ENCODE assay signal across 14 cellular contexts in genomic region chr15:77851696-77852095, GRCh38.
DNase-seq lines count a peak whose midpoint lies in the region; ATAC-seq and TF ChIP-seq lines count a peak whose summit lies in the region.
"Had no signal": no experiment of that assay in that cellular context is flagged by ENCODE, and none has a peak within 500 bp of the region (broad histone marks: within the 10 kb centered on the region; RNA-seq: fewer than 3 reads in every experiment).

No MANE protein-coding gene starts in this region.

- ATAC-seq in right lobe of liver (peak in 3 of 4 donors; percentile 19 to 44 (median 35)), upper lobe of left lung (ENCODE audit: low FRiP score in 2 of 2) (no peak), left ventricle myocardium superior (no peak)
- ATAC-seq: activated T-cell treated with anti-CD3 and anti-CD28 coated beads, Interleukin-2, amount 50 U/mL, for 72 hours; gastroesophageal sphincter had no signal

- no peak overlapping the region for H2BK20ac ChIP-seq in H9 (ENCODE audit: low read depth, low read length, poor library complexity, severe bottlenecking)

- H3K36me3 Mint-ChIP-seq in H9 (ENCODE audit: insufficient read depth in 1 of 3, low read depth in 3 of 3): peaks cover 0 to 6% (median 2%) of the 10 kb centered on the region in 3 experiments; a peak in 4 of 7 replicates
- peaks cover 12% of the 10 kb centered on the region for H3K36me3 Mint-ChIP-seq in glutamatergic neuron (ENCODE audit: unreplicated experiment)

- H2BK12ac ChIP-seq in H9 (ENCODE audit: insufficient read length, low read depth, low read length): no peak overlapping the region

- no peak overlapping the region for H4K91ac ChIP-seq in H9 (ENCODE audit: insufficient read length, low read depth, low read length)

- peaks cover 19% of the 10 kb centered on the region for H3K27me3 Mint-ChIP-seq in H9 (ENCODE audit: low read depth)
- peaks cover 2% of the 10 kb centered on the region for H3K27me3 Mint-ChIP-seq in glutamatergic neuron (ENCODE audit: unreplicated experiment)

- H3K23me2 ChIP-seq in H9 (ENCODE audit: insufficient read length, low read depth, low read length, poor library complexity, severe bottlenecking): no peaks in the 10 kb centered on the region

- H3K9ac ChIP-seq in H9 (ENCODE audit: extremely low read depth, insufficient read length, low read length): no peak overlapping the region

- H3K9me3 Mint-ChIP-seq in H9: peaks cover 7 to 11% of the 10 kb centered on the region in 2 experiments; a peak in 4 of 5 replicates
- peaks cover 8% of the 10 kb centered on the region for H3K9me3 Mint-ChIP-seq in glutamatergic neuron (ENCODE audit: unreplicated experiment)
- H3K9me3 Mint-ChIP-seq: activated T-cell treated with anti-CD3 and anti-CD28 coated beads, Interleukin-2, amount 50 U/mL, for 72 hours; stimulated activated naive CD8-positive, alpha-beta T cell treated with anti-CD3 and anti-CD28 coated beads, Interleukin-15, Interleukin-2, amounts not matched to agents 100 ng/mL and 50 ng/mL, for 24 hours had no signal

- H3K36me3 ChIP-seq in right lobe of liver (no peaks in the 10 kb centered on the region), upper lobe of left lung (no peaks in the 10 kb centered on the region)
- H3K36me3 ChIP-seq: ascending aorta, gastroesophageal sphincter, SJSA1 had no signal

- H3K4me1 ChIP-seq in H9 (ENCODE audit: insufficient read depth, low read length): no peaks in the 10 kb centered on the region
- no peaks in the 10 kb centered on the region for H3K4me1 ChIP-seq in right lobe of liver
- no peaks in the 10 kb centered on the region for H3K4me1 ChIP-seq in upper lobe of left lung
- H3K4me1 ChIP-seq: ascending aorta, gastroesophageal sphincter, SJSA1 had no signal

- H4K20me1 ChIP-seq in H9 (ENCODE audit: control insufficient read depth, insufficient read depth, insufficient read length): no peaks in the 10 kb centered on the region

- H2AFZ ChIP-seq in H9 (ENCODE audit: low read length): no peak overlapping the region

- no peak overlapping the region for H2BK5ac ChIP-seq in H9 (ENCODE audit: insufficient read length, low read length)

- no peak for TF ChIP-seq POLR2A in right lobe of liver (IDR thresholded peaks at IDR 0.05)
- TF ChIP-seq POLR2A in upper lobe of left lung (IDR thresholded peaks at IDR 0.05): no peak

- no peak overlapping the region for H3K4ac ChIP-seq in H9 (ENCODE audit: low read depth, low read length)

- no peak overlapping the region for H2AK5ac ChIP-seq in H9 (ENCODE audit: insufficient read length, low read length)

- H3K4me3 Mint-ChIP-seq in H9 (no peak overlapping the region), glutamatergic neuron (ENCODE audit: unreplicated experiment) (no peak overlapping the region)
- H3K4me3 Mint-ChIP-seq: activated T-cell treated with anti-CD3 and anti-CD28 coated beads, Interleukin-2, amount 50 U/mL, for 72 hours; stimulated activated naive CD8-positive, alpha-beta T cell treated with anti-CD3 and anti-CD28 coated beads, Interleukin-15, Interleukin-2, amounts not matched to agents 100 ng/mL and 50 ng/mL, for 24 hours had no signal

- intact Hi-C loops in right lobe of liver (cut with DNase I): no loop called here
- intact Hi-C loops in left ventricle myocardium superior (cut with micrococcal nuclease): no loop called here

- peak; percentile 59 for DNase-seq in Ammon's horn (ENCODE audit: low spot score)
- peak; percentile 19 for DNase-seq in H9
- peak; percentile 17 for DNase-seq in RPMI7951 (ENCODE audit: low read depth)
- DNase-seq in right lobe of liver: peak in 2 of 3 donors; percentile 32 to 40
- DNase-seq in glutamatergic neuron: no peak
- DNase-seq in upper lobe of left lung: no peak
- DNase-seq in left ventricle myocardium superior: no peak
- no peak for DNase-seq in NOMO-1 treated with dmso at 0.1 percent for 144 hours (lab: John Stamatoyannopoulos, UW; ENCODE audit: unreplicated experiment)
- DNase-seq: activated CD4-positive, alpha-beta T cell treated with anti-CD3 and anti-CD28 coated beads for 1 hour; activated T-cell treated with anti-CD3 and anti-CD28 coated beads, Interleukin-2, amount 50 U/mL, for 72 hours had no signal

- H2BK15ac ChIP-seq in H9 (ENCODE audit: low read depth, low read length): no peak overlapping the region

- no peak overlapping the region for H3T11ph ChIP-seq in H9 (ENCODE audit: low read length)

- no peak overlapping the region for H3K18ac ChIP-seq in H9 (ENCODE audit: insufficient read length, low read depth, low read length)

- no peak overlapping the region for H3K4me3 ChIP-seq in right lobe of liver
- no peak overlapping the region for H3K4me3 ChIP-seq in upper lobe of left lung
- H3K4me3 ChIP-seq: ascending aorta, gastroesophageal sphincter, SJSA1 had no signal

- no peak overlapping the region for H4K5ac ChIP-seq in H9 (ENCODE audit: insufficient read length, low read depth, low read length)

- no peak for TF ChIP-seq CTCF in H9 (conservative IDR thresholded peaks at IDR 0.05)
- no peak for TF ChIP-seq CTCF in right lobe of liver (IDR thresholded peaks at IDR 0.05)
- TF ChIP-seq CTCF in glutamatergic neuron (IDR thresholded peaks at IDR 0.05; ENCODE audit: partially characterized antibody, unreplicated experiment): no peak
- TF ChIP-seq CTCF in upper lobe of left lung (IDR thresholded peaks at IDR 0.05): no peak

- no peak overlapping the region for H2BK120ac ChIP-seq in H9 (ENCODE audit: low read depth, low read length, poor library complexity, severe bottlenecking)

- no peak overlapping the region for H3K4me2 ChIP-seq in H9 (ENCODE audit: insufficient read depth, insufficient read length, low read length)

- no peak for TF ChIP-seq EP300 in upper lobe of left lung (IDR thresholded peaks at IDR 0.05)

- H3K27ac ChIP-seq in H9 (ENCODE audit: insufficient read length, low read depth, low read length) (no peak overlapping the region), right lobe of liver (no peak overlapping the region), upper lobe of left lung (no peak overlapping the region)
- H3K27ac ChIP-seq: ascending aorta, gastroesophageal sphincter, SJSA1 had no signal

- H3K27ac Mint-ChIP-seq in H9 (no peak overlapping the region), glutamatergic neuron (ENCODE audit: unreplicated experiment) (no peak overlapping the region)
- H3K27ac Mint-ChIP-seq: activated T-cell treated with anti-CD3 and anti-CD28 coated beads, Interleukin-2, amount 50 U/mL, for 72 hours; stimulated activated naive CD8-positive, alpha-beta T cell treated with anti-CD3 and anti-CD28 coated beads, Interleukin-15, Interleukin-2, amounts not matched to agents 100 ng/mL and 50 ng/mL, for 24 hours had no signal

- H3K4me1 Mint-ChIP-seq in H9 (peaks cover 6 to 9% of the 10 kb centered on the region in 2 experiments), glutamatergic neuron (ENCODE audit: low read depth, unreplicated experiment) (peaks cover 20% of the 10 kb centered on the region)

- no CpG with 5 or more reads among the region's 6 CpGs for WGBS in H9 (ENCODE audit: extremely low coverage, insufficient read length, low lambda C conversion rate)
- WGBS in right lobe of liver (ENCODE audit: insufficient coverage, low coverage, low lambda C conversion rate, missing lambda C conversion rate): 37% methylated on average over 4 of the region's 6 CpGs
- WGBS in upper lobe of left lung, 2 donors: 60 to 93% methylated on average over 3 to 6 of the region's 6 CpGs

- H3K27me3 ChIP-seq in H9 (ENCODE audit: insufficient read depth, low read length) (no peaks in the 10 kb centered on the region), right lobe of liver (no peaks in the 10 kb centered on the region), upper lobe of left lung (no peaks in the 10 kb centered on the region)
- H3K27me3 ChIP-seq: ascending aorta had no signal

- no peak overlapping the region for H3K23ac ChIP-seq in H9 (ENCODE audit: insufficient read length, low read depth, low read length)

- no peaks in the 10 kb centered on the region for H3K79me2 ChIP-seq in H9 (ENCODE audit: insufficient read depth, low read length)

- no peak overlapping the region for H4K8ac ChIP-seq in H9 (replicated peaks; ENCODE audit: insufficient read length, low read depth, low read length)

- H3K79me1 ChIP-seq in H9 (ENCODE audit: insufficient read depth, low read depth, low read length, poor library complexity, severe bottlenecking): no peaks in the 10 kb centered on the region

- no peaks in the 10 kb centered on the region for H3K9me3 ChIP-seq in H9 (ENCODE audit: control insufficient read depth, low read depth, low read length)
- no peaks in the 10 kb centered on the region for H3K9me3 ChIP-seq in right lobe of liver
- H3K9me3 ChIP-seq in upper lobe of left lung: peaks cover 0 to 5% (median 0%) of the 10 kb centered on the region in 4 donors
- H3K9me3 ChIP-seq: ascending aorta, SJSA1 had no signal

- no peak overlapping the region for H3K14ac ChIP-seq in H9 (ENCODE audit: insufficient read depth, low read length)

- no peak overlapping the region for H3K56ac ChIP-seq in H9 (ENCODE audit: insufficient read length, low read depth, low read length)

Comparison
In these comparisons a context has a peak if more than half of its experiments do, and no peak if none do; other contexts are left out.
1. DNase-seq: peak in Ammon's horn (single experiment), H9 (single experiment), RPMI7951 (single experiment) and right lobe of liver (2 of 3); none in glutamatergic neuron (single experiment), upper lobe of left lung (0 of 2), left ventricle myocardium superior (single experiment) and NOMO-1 treated with dmso at 0.1 percent for 144 hours (single experiment).
2. ATAC-seq: peak in right lobe of liver (3 of 4); none in upper lobe of left lung (0 of 2) and left ventricle myocardium superior (single experiment).